ENCODE assay signal across 8 cellular contexts in the genomic region with DNA sequence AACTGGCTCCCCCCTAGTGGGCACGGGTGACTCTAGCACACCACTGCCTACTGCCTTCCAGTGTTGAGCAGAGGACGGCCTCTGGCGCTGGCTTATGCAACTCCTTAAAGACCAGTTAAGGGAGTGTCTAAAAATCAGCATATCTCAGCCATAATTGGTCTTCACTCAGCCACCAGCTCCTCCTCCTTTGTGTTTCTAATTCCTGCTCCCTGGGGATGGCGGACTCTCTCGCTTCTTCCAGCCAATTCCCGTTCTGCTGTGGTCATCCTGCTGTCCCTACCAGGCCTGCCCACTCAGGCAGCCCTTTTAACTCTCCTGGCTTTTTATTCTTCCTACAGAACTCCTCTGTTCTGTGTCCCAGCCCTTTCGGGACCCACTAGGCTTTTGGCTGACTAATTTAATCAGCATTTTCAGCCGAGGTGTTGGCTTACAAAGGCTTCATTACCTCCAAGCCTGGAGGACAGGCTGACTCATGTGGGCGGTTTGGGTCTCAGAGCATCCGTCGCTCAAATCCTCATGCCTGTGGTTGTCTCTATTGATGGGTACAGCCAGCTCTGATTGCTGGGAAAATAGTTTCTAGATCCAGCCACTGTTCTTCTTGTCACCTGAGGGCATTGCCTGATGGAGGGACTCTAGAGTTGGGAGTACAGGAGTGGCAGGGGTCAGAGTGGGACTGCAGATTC.
A peak's percentile ranks its signal among the peaks of the same experiment; 100 is the strongest.
DNase-seq lines count a peak whose midpoint lies in the region; ATAC-seq and TF ChIP-seq lines count a peak whose summit lies in the region.

No MANE protein-coding gene starts in this region.

- H3K9me3 Mint-ChIP-seq in neural progenitor cell = peaks cover 4% of the 10 kb centered on the region

- peak overlapping the region; percentile 66 for H3K27ac ChIP-seq in ectodermal cell (ENCODE audit: insufficient read depth, low read depth, low read length, poor library complexity, severe bottlenecking)
- peak overlapping the region; percentile 71 for H3K27ac ChIP-seq in neural progenitor cell

- peaks cover 3% of the 10 kb centered on the region for H3K36me3 Mint-ChIP-seq in neural progenitor cell

- no peaks in the 10 kb centered on the region for H3K36me3 ChIP-seq in ectodermal cell (ENCODE audit: control insufficient read depth, insufficient read depth, low read length)
- no peaks in the 10 kb centered on the region for H3K36me3 ChIP-seq in neural progenitor cell

- H3K9ac ChIP-seq in neural progenitor cell = no peak overlapping the region

- H3K27me3 Mint-ChIP-seq in neural progenitor cell (ENCODE audit: insufficient read depth, low read depth) = peaks cover 2% of the 10 kb centered on the region

- no peaks in the 10 kb centered on the region for H3K79me2 ChIP-seq in neural progenitor cell (ENCODE audit: low read depth)

- intact Hi-C loops in lower leg skin (cut with DNase I; ENCODE audit: low total_unique reads) = no loop called here

- no peak for ATAC-seq in GM19035 (IDR thresholded peaks at IDR 0.05; ENCODE audit: unreplicated experiment)

- H2AFZ ChIP-seq in neural progenitor cell (replicated peaks) = peak overlapping the region; percentile 91

- H3K9me3 ChIP-seq in ectodermal cell (ENCODE audit: control insufficient read depth, low read length) (no peaks in the 10 kb centered on the region), neural progenitor cell (ENCODE audit: low read depth) (no peaks in the 10 kb centered on the region)

- TF ChIP-seq POLR2A in lower leg skin (IDR thresholded peaks at IDR 0.05) = no peak

- DNase-seq in GM04504 (ENCODE audit: low read depth) = peak; percentile 76
- peak; percentile 30 for DNase-seq in NCI-H460 (ENCODE audit: extremely low read depth, low read depth)
- DNase-seq in neural progenitor cell (ENCODE audit: low spot score) = peak; percentile 64
- no peak for DNase-seq in lower leg skin (ENCODE audit: low spot score in 2 of 2)
- DNase-seq in stimulated activated CD4-positive, alpha-beta T cell treated with anti-CD3 and anti-CD28 coated beads, Interleukin-4, amount 100 ng/mL, for 1 hour = no peak
- no peak for DNase-seq in GDM1 (lab: John Stamatoyannopoulos, UW)

- H3K27me3 ChIP-seq in ectodermal cell (ENCODE audit: control insufficient read depth, insufficient read depth, low read length, poor library complexity, severe bottlenecking) (no peaks in the 10 kb centered on the region), neural progenitor cell (no peaks in the 10 kb centered on the region)

- H3K4me3 ChIP-seq in ectodermal cell (ENCODE audit: insufficient read depth, low read depth, low read length) (no peak overlapping the region), neural progenitor cell (no peak overlapping the region), lower leg skin (ENCODE audit: low read depth, poor library complexity, severe bottlenecking) (no peak overlapping the region)

- peak; percentile 32 for TF ChIP-seq CTCF in neural progenitor cell (IDR thresholded peaks at IDR 0.05)
- no peak for TF ChIP-seq CTCF in lower leg skin (IDR thresholded peaks at IDR 0.05)

- 10 to 13% methylated on average over 11 of the region's 11 CpGs for WGBS in ectodermal cell, 2 experiments
- WGBS in lower leg skin, 2 donors = 14 to 17% methylated on average over 11 of the region's 11 CpGs

- H3K4me2 ChIP-seq in neural progenitor cell = peak overlapping the region; percentile 54

- H3F3A ChIP-seq in neural progenitor cell (ENCODE audit: low read depth) = peaks cover 14% of the 10 kb centered on the region

- peak overlapping the region; percentile 59 for H3K27ac Mint-ChIP-seq in neural progenitor cell

- H4K20me1 ChIP-seq in neural progenitor cell (ENCODE audit: low read depth) = no peaks in the 10 kb centered on the region

- peaks cover 19% of the 10 kb centered on the region for H3K4me1 Mint-ChIP-seq in neural progenitor cell

- H3K4me3 Mint-ChIP-seq in neural progenitor cell = peak overlapping the region; percentile 44

- peaks cover 6% of the 10 kb centered on the region for H3K4me1 ChIP-seq in ectodermal cell (ENCODE audit: control insufficient read depth, insufficient read depth, low read length)
- H3K4me1 ChIP-seq in neural progenitor cell = peaks cover 7% of the 10 kb centered on the region

Comparison
In these comparisons a context has a peak if more than half of its experiments do, and no peak if none do; other contexts are left out.
1. DNase-seq: peak in GM04504 (single experiment), NCI-H460 (single experiment) and neural progenitor cell (single experiment); none in lower leg skin (0 of 2), stimulated activated CD4-positive, alpha-beta T cell treated with anti-CD3 and anti-CD28 coated beads, Interleukin-4, amount 100 ng/mL, for 1 hour (single experiment) and GDM1 (single experiment).